In the genomic region with DNA sequence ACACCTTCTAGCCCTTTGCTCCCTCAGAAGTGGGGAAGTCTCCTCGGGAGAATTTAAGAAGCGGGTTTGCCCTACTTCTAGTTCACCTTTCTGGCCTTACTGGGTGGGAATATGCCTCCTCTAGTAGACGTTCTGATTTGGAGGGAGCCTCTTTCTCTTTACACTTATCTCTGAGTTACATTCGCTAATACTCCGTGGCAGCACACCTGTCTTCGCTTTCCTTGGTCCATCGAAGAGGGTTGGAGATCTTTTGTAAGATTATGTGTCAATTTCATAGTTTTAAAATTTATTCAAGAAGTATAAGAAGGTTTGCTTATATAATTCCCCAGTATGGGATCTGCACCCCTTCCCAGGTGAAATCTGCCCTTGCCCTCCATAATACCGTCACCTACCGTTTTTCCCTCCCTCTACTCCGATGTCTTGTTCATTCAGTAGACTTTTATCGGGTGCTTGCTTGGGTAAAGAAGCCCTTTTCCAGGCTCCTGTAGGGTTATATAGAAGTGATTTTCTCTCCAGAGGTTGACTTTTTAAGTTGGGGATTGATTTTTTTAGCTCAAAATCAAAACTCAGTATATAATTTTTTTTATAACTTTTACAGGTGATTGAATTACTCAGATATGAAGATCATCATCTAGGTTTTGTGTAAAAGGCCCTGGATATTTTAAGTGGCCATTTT, we compare ENCODE assay signal across 8 cellular contexts. TPM values are rescaled to one million over a fixed set of nuclear protein-coding genes. Genes with fewer than 3 reads are reported as not detected.
DNase-seq lines count a peak whose midpoint lies in the region; ATAC-seq and TF ChIP-seq lines count a peak whose summit lies in the region.

No MANE protein-coding gene starts in this region.

- no peak overlapping the region for H2AFZ ChIP-seq in fibroblast of lung (ENCODE audit: low read length)

- peak overlapping the region; percentile 100 for H3K27ac Mint-ChIP-seq in progenitor cell of endocrine pancreas

- peaks cover 6% of the 10 kb centered on the region for H3K4me1 ChIP-seq in fibroblast of lung (ENCODE audit: control insufficient read depth, extremely low read depth, insufficient read depth, low read length)

- H3K4me2 ChIP-seq in fibroblast of lung (ENCODE audit: extremely low read depth, insufficient read depth, low read length): peak overlapping the region; percentile 98

- peak overlapping the region; percentile 95 to 98 (median 98) for H3K4me3 ChIP-seq in fibroblast of lung (replicated peaks in 1 of 4; ENCODE audit: control extremely low read depth in 1 of 4, insufficient read depth in 1 of 4, low read depth in 3 of 4, low read length in 4 of 4)

- H3K9me3 Mint-ChIP-seq in progenitor cell of endocrine pancreas (ENCODE audit: low read depth): no peaks in the 10 kb centered on the region

- H3K79me2 ChIP-seq in fibroblast of lung (ENCODE audit: control insufficient read depth, insufficient read depth, low read length): peaks cover 61% of the 10 kb centered on the region

- DNase-seq in NCI-H510A treated with DMSO at 0.1 percent for 48 hours (lab: John Stamatoyannopoulos, UW): peak; percentile 9
- no peak for DNase-seq in NCI-H510A (lab: John Stamatoyannopoulos, UW)
- peak; percentile 9 for DNase-seq in SK-N-DZ (ENCODE audit: low spot score)
- no peak for DNase-seq in fibroblast of lung (ENCODE audit: low read depth in 2 of 2)
- no peak for DNase-seq in progenitor cell of endocrine pancreas (ENCODE audit: low spot score, unreplicated experiment)
- no peak for DNase-seq in NCI-H1436 treated with DMSO at 0.1 percent for 48 hours (lab: John Stamatoyannopoulos, UW)
- DNase-seq in AG08395 (ENCODE audit: low spot score): no peak

- TF ChIP-seq CTCF in fibroblast of lung (conservative IDR thresholded peaks at IDR 0.05 in 1 of 2, IDR thresholded peaks at IDR 0.05 in 1 of 2; ENCODE audit: low read depth in 1 of 2, low read length in 2 of 2) (no peak), progenitor cell of endocrine pancreas (IDR thresholded peaks at IDR 0.05; ENCODE audit: unreplicated experiment) (no peak)

- H4K20me1 ChIP-seq in fibroblast of lung (ENCODE audit: control insufficient read depth, extremely low read depth, insufficient read depth, low read length): peaks cover 3% of the 10 kb centered on the region

- H3K9me3 ChIP-seq in fibroblast of lung (ENCODE audit: control insufficient read depth, insufficient read depth, low read depth, low read length): no peaks in the 10 kb centered on the region

- H3K4me1 Mint-ChIP-seq in progenitor cell of endocrine pancreas (ENCODE audit: low read depth): peaks cover 49% of the 10 kb centered on the region

- peak overlapping the region; percentile 99 for H3K4me3 Mint-ChIP-seq in progenitor cell of endocrine pancreas (ENCODE audit: low read depth)

- H3K9ac ChIP-seq in fibroblast of lung (ENCODE audit: insufficient read depth, low read length): peak overlapping the region; percentile 100

- H3K27me3 ChIP-seq in fibroblast of lung (ENCODE audit: control insufficient read depth, insufficient read depth, low read length): no peaks in the 10 kb centered on the region

- H3K27me3 Mint-ChIP-seq in progenitor cell of endocrine pancreas: no peaks in the 10 kb centered on the region

- no peak for ATAC-seq in GM18511 (IDR thresholded peaks at IDR 0.05; ENCODE audit: unreplicated experiment)

- no peaks in the 10 kb centered on the region for H3K36me3 ChIP-seq in fibroblast of lung (ENCODE audit: control insufficient read depth, insufficient read depth, low read length)

- peak overlapping the region; percentile 100 for H3K27ac ChIP-seq in fibroblast of lung (ENCODE audit: insufficient read depth, low read length)

- peaks cover 10% of the 10 kb centered on the region for H3K36me3 Mint-ChIP-seq in progenitor cell of endocrine pancreas (ENCODE audit: insufficient read depth)

RNA-seq across cellular contexts. Expression of a gene that starts 1.1 kb away (rescaled TPM):
- 72.0 and 77.0 TPM in 2 replicates for polyA plus RNA-seq in SK-N-DZ (2014; cell fraction: cytosol; rRNA removed)
- polyA plus RNA-seq in SK-N-DZ (2014; cell fraction: nucleus; rRNA removed): 67.2 and 96.5 TPM in 2 replicates
- total RNA-seq in fibroblast of lung: 80.9 and 82.1 TPM in 2 replicates
- polyA plus RNA-seq in fibroblast of lung: 45.5 and 50.4 TPM in 2 replicates
- 29.5 and 30.0 TPM in 2 replicates for polyA plus RNA-seq in fibroblast of lung (2012)
- 0.90 and 1.7 TPM in 2 replicates for polyA minus RNA-seq in fibroblast of lung (ENCODE audit: low replicate concordance)
- total RNA-seq in progenitor cell of endocrine pancreas: 128 and 135 TPM in 2 replicates

Comparison
In these comparisons a context has a peak if more than half of its experiments do, and no peak if none do; other contexts are left out.
1. DNase-seq: peak in NCI-H510A treated with DMSO at 0.1 percent for 48 hours (single experiment) and SK-N-DZ (single experiment); none in NCI-H510A (single experiment), fibroblast of lung (0 of 2), progenitor cell of endocrine pancreas (single experiment), NCI-H1436 treated with DMSO at 0.1 percent for 48 hours (single experiment) and AG08395 (single experiment).